ENCODE assay signal across 8 cellular contexts in genomic region chr18:23135679-23136325, GRCh38. TPM values are rescaled to one million over a fixed set of nuclear protein-coding genes. Genes with fewer than 3 reads are reported as not detected.
DNase-seq lines count a peak whose midpoint lies in the region; ATAC-seq and TF ChIP-seq lines count a peak whose summit lies in the region.

No MANE protein-coding gene starts in this region.

- H3K4me3 ChIP-seq in SK-N-MC (peak overlapping the region; percentile 90), mesendoderm (ENCODE audit: low read length) (peak overlapping the region; percentile 65), uterus (peak overlapping the region; percentile 66 to 82)

- no CpG with 5 or more reads among the region's 112 CpGs for WGBS in mesendoderm (ENCODE audit: extremely low coverage, insufficient coverage, low lambda C conversion rate)

- no peak for TF ChIP-seq POLR2A in uterus (IDR thresholded peaks at IDR 0.05)

- H3K9me3 ChIP-seq in SK-N-MC (ENCODE audit: low read depth, low read length) (no peaks in the 10 kb centered on the region), uterus (no peaks in the 10 kb centered on the region)

- H3K79me1 ChIP-seq in mesendoderm (ENCODE audit: low read length) = peaks cover 12% of the 10 kb centered on the region

- H3K56ac ChIP-seq in mesendoderm (ENCODE audit: low read length) = peak overlapping the region; percentile 77

- H2BK15ac ChIP-seq in mesendoderm (replicated peaks; ENCODE audit: low read depth) = peak overlapping the region; percentile 21

- no peak overlapping the region for H2AK5ac ChIP-seq in mesendoderm (ENCODE audit: low read length)

- H4K8ac ChIP-seq in mesendoderm (ENCODE audit: low read depth, low read length) = peak overlapping the region; percentile 68

- no peak for TF ChIP-seq CTCF in uterus (IDR thresholded peaks at IDR 0.05)

- H2BK120ac ChIP-seq in mesendoderm (ENCODE audit: low read depth, low read length) = peak overlapping the region; percentile 56

- H3K36me3 ChIP-seq in SK-N-MC (ENCODE audit: insufficient read depth, low read length) (no peaks in the 10 kb centered on the region), mesendoderm (ENCODE audit: control insufficient read depth, insufficient read depth, low read length) (no peaks in the 10 kb centered on the region), uterus (no peaks in the 10 kb centered on the region)

- no peak overlapping the region for H3K23ac ChIP-seq in mesendoderm (ENCODE audit: low read length)

- no peak overlapping the region for H4K5ac ChIP-seq in mesendoderm (ENCODE audit: low read length)

- H3K27me3 ChIP-seq in mesendoderm (ENCODE audit: insufficient read depth, low read length, poor library complexity) (no peaks in the 10 kb centered on the region), uterus (no peaks in the 10 kb centered on the region)

- H3K27ac ChIP-seq in SK-N-MC (no peak overlapping the region), mesendoderm (ENCODE audit: low read depth, low read length) (peak overlapping the region; percentile 53), uterus (peak overlapping the region; percentile 88 to 94)

- no peak overlapping the region for H2BK5ac ChIP-seq in mesendoderm (ENCODE audit: low read length)

- DNase-seq in NCI-H1105 treated with DMSO at 0.1 percent for 48 hours (lab: John Stamatoyannopoulos, UW) (peak; percentile 32), NCI-H1105 (lab: John Stamatoyannopoulos, UW) (no peak), SK-N-MC (ENCODE audit: low read depth, low spot score) (no peak), ecto neural progenitor cell (ENCODE audit: low spot score) (peak; percentile 69), mesendoderm (peak; percentile 44), uterus (peak in 1 of 2 donors; percentile 49), G401 (ENCODE audit: low spot score) (no peak)

- H3K18ac ChIP-seq in mesendoderm (ENCODE audit: low read length) = peak overlapping the region; percentile 98

- H3K4me2 ChIP-seq in mesendoderm (ENCODE audit: low read length) = peak overlapping the region; percentile 65

- peaks cover 5% of the 10 kb centered on the region for H3K4me1 ChIP-seq in mesendoderm (ENCODE audit: control insufficient read depth, low read depth, low read length)
- H3K4me1 ChIP-seq in uterus = peaks cover 0 to 4% of the 10 kb centered on the region in 2 donors

- in situ Hi-C loops in G401 (cut with HindIII; ENCODE audit: low sequenced_read_pairs) = no loop called here

- H3K79me2 ChIP-seq in mesendoderm (ENCODE audit: control insufficient read depth, insufficient read depth, low read length) = peaks cover 32% of the 10 kb centered on the region

- H3K9ac ChIP-seq in SK-N-MC (ENCODE audit: insufficient read length) = peak overlapping the region; percentile 74
- peak overlapping the region; percentile 63 for H3K9ac ChIP-seq in mesendoderm (ENCODE audit: low read length)

- ATAC-seq in HG02759 (IDR thresholded peaks at IDR 0.05; ENCODE audit: unreplicated experiment) = peak; percentile 28

- peak overlapping the region; percentile 96 for H3K4ac ChIP-seq in mesendoderm (ENCODE audit: low read depth, low read length)

- intact Hi-C loops in uterus (cut with DNase I; ENCODE audit: low total_unique reads) = loop anchor here (10.0 kb wide), 2 partner anchors 99 to 239 kb away; no protein-coding TSS in a partner anchor

RNA-seq across cellular contexts. Expression of gene CABLES1, which starts 0.5 kb away (rescaled TPM):
- polyA plus RNA-seq in mesendoderm (2013, experiment 1 of 2) = 15.9 TPM
- 16.6 TPM for polyA plus RNA-seq in mesendoderm (2013, experiment 2 of 2)
- 10 to 100 TPM in 1 of 4 donors, 1 to 10 TPM in 3; 8.5 to 12.6 (median 9.2) TPM for total RNA-seq in uterus
- 8.9 and 11.8 TPM in 2 replicates for total RNA-seq in G401 (2014; rRNA removed; shearing (Covaris generic))

Comparison
In these comparisons a context has a peak if more than half of its experiments do, and no peak if none do; other contexts are left out.
1. DNase-seq: peak in NCI-H1105 treated with DMSO at 0.1 percent for 48 hours (single experiment), ecto neural progenitor cell (single experiment) and mesendoderm (single experiment); none in NCI-H1105 (single experiment), SK-N-MC (single experiment) and G401 (single experiment).
2. Peak in every context shown above with its lines, with median percentiles within 50 percentile points of each other: H3K4me3 ChIP-seq.